ENCODE assay signal across 1 cellular context in the genomic region with DNA sequence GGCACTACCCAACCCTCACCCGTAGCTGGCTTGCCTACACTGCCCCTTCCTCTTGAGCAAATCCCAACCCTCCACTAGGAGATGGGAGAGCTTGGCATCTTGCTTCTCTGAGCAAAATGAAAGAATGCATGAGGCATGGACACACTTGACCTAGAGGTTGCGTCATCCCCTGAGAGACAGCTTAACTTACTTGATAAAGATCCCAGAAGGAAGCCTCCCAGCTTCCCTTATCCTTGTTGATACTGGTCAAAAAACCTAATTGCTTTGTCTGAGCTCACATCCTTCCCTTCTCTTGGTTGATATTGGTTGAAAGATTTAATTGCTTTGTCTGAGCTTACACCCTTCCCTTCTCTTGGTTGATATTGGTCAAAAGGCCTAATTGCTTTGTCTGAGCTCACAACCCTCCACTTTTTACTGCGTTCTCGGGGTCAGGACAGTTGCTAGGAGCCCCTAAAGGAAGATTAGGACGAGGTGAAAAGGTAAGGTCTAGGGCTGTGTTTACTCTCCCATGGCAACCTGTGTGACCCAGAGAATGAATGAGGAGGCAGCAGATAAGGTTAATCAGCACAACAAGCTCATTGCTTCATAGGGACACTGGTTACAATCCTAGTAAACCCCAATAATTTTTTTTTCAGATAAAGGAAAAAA.
A peak's percentile ranks its signal among the peaks of the same experiment; 100 is the strongest.
TF ChIP-seq lines count a peak whose summit lies in the region.

No MANE protein-coding gene starts in this region.

TF ChIP-seq in K562, 482 proteins besides CTCF, POLR2A, EP300 and RAD21 (continued from another document and continues in another):
- TF ChIP-seq, protein P1, sequence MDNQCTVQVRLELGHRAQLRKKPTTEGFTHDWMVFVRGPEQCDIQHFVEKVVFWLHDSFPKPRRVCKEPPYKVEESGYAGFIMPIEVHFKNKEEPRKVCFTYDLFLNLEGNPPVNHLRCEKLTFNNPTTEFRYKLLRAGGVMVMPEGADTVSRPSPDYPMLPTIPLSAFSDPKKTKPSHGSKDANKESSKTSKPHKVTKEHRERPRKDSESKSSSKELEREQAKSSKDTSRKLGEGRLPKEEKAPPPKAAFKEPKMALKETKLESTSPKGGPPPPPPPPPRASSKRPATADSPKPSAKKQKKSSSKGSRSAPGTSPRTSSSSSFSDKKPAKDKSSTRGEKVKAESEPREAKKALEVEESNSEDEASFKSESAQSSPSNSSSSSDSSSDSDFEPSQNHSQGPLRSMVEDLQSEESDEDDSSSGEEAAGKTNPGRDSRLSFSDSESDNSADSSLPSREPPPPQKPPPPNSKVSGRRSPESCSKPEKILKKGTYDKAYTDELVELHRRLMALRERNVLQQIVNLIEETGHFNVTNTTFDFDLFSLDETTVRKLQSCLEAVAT (IDR thresholded peaks at IDR 0.05): no peak
- TF ChIP-seq YY1 (IDR thresholded peaks at IDR 0.05; ENCODE audit: borderline replicate concordance in 1 of 3, control insufficient read depth in 1 of 3, extremely low read depth in 1 of 3, insufficient read depth in 3 of 3, insufficient read length in 1 of 3, insufficient replicate concordance in 2 of 3, low read depth in 1 of 3, low read length in 2 of 3) (no peak), HIVEP1 (CRISPR knock-in tag; IDR thresholded peaks at IDR 0.05) (no peak), KDM2B (CRISPR knock-in tag; IDR thresholded peaks at IDR 0.05) (no peak), ZNF644 (tag; IDR thresholded peaks at IDR 0.05; ENCODE audit: low read depth) (no peak), POU5F1 (IDR thresholded peaks at IDR 0.05; ENCODE audit: borderline replicate concordance, low read depth, low read length, partially characterized antibody) (no peak), SMARCA4 (IDR thresholded peaks at IDR 0.05) (peak; percentile 60; the same call in 1 of the 2 replicates), SMARCE1 (IDR thresholded peaks at IDR 0.05) (peak; percentile 40; the same call in 1 of the 2 replicates), PML (IDR thresholded peaks at IDR 0.05; ENCODE audit: low read length) (no peak), ZNF224 (CRISPR knock-in tag; IDR thresholded peaks at IDR 0.05) (no peak), MTA1 (IDR thresholded peaks at IDR 0.05; ENCODE audit: borderline replicate concordance) (0 out of 2 replicates have a peak, but pooled peaks have one; percentile 36), PPARD (CRISPR knock-in tag; IDR thresholded peaks at IDR 0.05) (no peak), ZNF212 (CRISPR knock-in tag; IDR thresholded peaks at IDR 0.05) (no peak), MYC (IDR thresholded peaks at IDR 0.05; ENCODE audit: low read depth, low read length) (peak; percentile 65; the same call in 1 of the 2 replicates), MYC (CRISPR knock-in tag; IDR thresholded peaks at IDR 0.05; ENCODE audit: borderline replicate concordance, low read depth) (no peak), TEAD1 (CRISPR knock-in tag; IDR thresholded peaks at IDR 0.05) (no peak), TCFL5 (CRISPR knock-in tag; conservative IDR thresholded peaks at IDR 0.05) (no peak), CHD1 (IDR thresholded peaks at IDR 0.05; ENCODE audit: low read length) (no peak), RCOR1 (IDR thresholded peaks at IDR 0.05; ENCODE audit: borderline replicate concordance in 1 of 2, low read depth in 2 of 2, low read length in 2 of 2) (peak in 1 of 2 experiments; percentile 81; a peak in 2 of 4 replicates), PHB (CRISPR knock-in tag; IDR thresholded peaks at IDR 0.05) (no peak), ZNF57 (CRISPR knock-in tag; IDR thresholded peaks at IDR 0.05) (no peak), ZNF584 (CRISPR knock-in tag; IDR thresholded peaks at IDR 0.05; ENCODE audit: low read depth) (0 out of 2 replicates have a peak, but pooled peaks have one; percentile 43)
- TF ChIP-seq, protein P2, sequence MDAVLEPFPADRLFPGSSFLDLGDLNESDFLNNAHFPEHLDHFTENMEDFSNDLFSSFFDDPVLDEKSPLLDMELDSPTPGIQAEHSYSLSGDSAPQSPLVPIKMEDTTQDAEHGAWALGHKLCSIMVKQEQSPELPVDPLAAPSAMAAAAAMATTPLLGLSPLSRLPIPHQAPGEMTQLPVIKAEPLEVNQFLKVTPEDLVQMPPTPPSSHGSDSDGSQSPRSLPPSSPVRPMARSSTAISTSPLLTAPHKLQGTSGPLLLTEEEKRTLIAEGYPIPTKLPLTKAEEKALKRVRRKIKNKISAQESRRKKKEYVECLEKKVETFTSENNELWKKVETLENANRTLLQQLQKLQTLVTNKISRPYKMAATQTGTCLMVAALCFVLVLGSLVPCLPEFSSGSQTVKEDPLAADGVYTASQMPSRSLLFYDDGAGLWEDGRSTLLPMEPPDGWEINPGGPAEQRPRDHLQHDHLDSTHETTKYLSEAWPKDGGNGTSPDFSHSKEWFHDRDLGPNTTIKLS (IDR thresholded peaks at IDR 0.05; ENCODE audit: borderline replicate concordance, low read depth): no peak
- TF ChIP-seq, protein P3, sequence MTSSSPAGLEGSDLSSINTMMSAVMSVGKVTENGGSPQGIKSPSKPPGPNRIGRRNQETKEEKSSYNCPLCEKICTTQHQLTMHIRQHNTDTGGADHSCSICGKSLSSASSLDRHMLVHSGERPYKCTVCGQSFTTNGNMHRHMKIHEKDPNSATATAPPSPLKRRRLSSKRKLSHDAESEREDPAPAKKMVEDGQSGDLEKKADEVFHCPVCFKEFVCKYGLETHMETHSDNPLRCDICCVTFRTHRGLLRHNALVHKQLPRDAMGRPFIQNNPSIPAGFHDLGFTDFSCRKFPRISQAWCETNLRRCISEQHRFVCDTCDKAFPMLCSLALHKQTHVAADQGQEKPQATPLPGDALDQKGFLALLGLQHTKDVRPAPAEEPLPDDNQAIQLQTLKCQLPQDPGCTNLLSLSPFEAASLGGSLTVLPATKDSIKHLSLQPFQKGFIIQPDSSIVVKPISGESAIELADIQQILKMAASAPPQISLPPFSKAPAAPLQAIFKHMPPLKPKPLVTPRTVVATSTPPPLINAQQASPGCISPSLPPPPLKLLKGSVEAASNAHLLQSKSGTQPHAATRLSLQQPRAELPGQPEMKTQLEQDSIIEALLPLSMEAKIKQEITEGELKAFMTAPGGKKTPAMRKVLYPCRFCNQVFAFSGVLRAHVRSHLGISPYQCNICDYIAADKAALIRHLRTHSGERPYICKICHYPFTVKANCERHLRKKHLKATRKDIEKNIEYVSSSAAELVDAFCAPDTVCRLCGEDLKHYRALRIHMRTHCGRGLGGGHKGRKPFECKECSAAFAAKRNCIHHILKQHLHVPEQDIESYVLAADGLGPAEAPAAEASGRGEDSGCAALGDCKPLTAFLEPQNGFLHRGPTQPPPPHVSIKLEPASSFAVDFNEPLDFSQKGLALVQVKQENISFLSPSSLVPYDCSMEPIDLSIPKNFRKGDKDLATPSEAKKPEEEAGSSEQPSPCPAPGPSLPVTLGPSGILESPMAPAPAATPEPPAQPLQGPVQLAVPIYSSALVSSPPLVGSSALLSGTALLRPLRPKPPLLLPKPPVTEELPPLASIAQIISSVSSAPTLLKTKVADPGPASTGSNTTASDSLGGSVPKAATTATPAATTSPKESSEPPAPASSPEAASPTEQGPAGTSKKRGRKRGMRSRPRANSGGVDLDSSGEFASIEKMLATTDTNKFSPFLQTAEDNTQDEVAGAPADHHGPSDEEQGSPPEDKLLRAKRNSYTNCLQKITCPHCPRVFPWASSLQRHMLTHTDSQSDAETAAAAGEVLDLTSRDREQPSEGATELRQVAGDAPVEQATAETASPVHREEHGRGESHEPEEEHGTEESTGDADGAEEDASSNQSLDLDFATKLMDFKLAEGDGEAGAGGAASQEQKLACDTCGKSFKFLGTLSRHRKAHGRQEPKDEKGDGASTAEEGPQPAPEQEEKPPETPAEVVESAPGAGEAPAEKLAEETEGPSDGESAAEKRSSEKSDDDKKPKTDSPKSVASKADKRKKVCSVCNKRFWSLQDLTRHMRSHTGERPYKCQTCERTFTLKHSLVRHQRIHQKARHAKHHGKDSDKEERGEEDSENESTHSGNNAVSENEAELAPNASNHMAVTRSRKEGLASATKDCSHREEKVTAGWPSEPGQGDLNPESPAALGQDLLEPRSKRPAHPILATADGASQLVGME (CRISPR knock-in tag; IDR thresholded peaks at IDR 0.05): no peak
- TF ChIP-seq, protein P4, sequence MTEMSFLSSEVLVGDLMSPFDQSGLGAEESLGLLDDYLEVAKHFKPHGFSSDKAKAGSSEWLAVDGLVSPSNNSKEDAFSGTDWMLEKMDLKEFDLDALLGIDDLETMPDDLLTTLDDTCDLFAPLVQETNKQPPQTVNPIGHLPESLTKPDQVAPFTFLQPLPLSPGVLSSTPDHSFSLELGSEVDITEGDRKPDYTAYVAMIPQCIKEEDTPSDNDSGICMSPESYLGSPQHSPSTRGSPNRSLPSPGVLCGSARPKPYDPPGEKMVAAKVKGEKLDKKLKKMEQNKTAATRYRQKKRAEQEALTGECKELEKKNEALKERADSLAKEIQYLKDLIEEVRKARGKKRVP (CRISPR knock-in tag; IDR thresholded peaks at IDR 0.05): peak; percentile 89
- TF ChIP-seq, protein P5, sequence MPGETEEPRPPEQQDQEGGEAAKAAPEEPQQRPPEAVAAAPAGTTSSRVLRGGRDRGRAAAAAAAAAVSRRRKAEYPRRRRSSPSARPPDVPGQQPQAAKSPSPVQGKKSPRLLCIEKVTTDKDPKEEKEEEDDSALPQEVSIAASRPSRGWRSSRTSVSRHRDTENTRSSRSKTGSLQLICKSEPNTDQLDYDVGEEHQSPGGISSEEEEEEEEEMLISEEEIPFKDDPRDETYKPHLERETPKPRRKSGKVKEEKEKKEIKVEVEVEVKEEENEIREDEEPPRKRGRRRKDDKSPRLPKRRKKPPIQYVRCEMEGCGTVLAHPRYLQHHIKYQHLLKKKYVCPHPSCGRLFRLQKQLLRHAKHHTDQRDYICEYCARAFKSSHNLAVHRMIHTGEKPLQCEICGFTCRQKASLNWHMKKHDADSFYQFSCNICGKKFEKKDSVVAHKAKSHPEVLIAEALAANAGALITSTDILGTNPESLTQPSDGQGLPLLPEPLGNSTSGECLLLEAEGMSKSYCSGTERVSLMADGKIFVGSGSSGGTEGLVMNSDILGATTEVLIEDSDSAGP (CRISPR knock-in tag; IDR thresholded peaks at IDR 0.05): no peak
- TF ChIP-seq, protein P6, sequence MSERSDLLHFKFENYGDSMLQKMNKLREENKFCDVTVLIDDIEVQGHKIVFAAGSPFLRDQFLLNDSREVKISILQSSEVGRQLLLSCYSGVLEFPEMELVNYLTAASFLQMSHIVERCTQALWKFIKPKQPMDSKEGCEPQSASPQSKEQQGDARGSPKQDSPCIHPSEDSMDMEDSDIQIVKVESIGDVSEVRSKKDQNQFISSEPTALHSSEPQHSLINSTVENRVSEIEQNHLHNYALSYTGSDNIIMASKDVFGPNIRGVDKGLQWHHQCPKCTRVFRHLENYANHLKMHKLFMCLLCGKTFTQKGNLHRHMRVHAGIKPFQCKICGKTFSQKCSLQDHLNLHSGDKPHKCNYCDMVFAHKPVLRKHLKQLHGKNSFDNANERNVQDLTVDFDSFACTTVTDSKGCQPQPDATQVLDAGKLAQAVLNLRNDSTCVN (CRISPR knock-in tag; IDR thresholded peaks at IDR 0.05): no peak
